Comparison of ENCODE assay signal across 2 cellular contexts in genomic region chr1:148738667-148739066, GRCh38. TPM values are rescaled to one million over a fixed set of nuclear protein-coding genes. Genes with fewer than 3 reads are reported as not detected.
"Had no signal": no experiment of that assay in that cellular context is flagged by ENCODE, and none has a peak within 500 bp of the region (broad histone marks: within the 10 kb centered on the region; RNA-seq: fewer than 3 reads in every experiment).

No MANE protein-coding gene starts in this region.

RNA-seq across cellular contexts. Expression of gene NUDT4B, which starts 9.9 kb away (rescaled TPM):
- total RNA-seq: ureter, vagina had no signal
